14 cellular contexts compared by ENCODE assay signal in genomic region chr22:36317658-36318271, GRCh38.
A peak's percentile ranks its signal among the peaks of the same experiment; 100 is the strongest.
DNase-seq lines count a peak whose midpoint lies in the region; ATAC-seq, FAIRE-seq and TF ChIP-seq lines count a peak whose summit lies in the region.
"Had no signal": no experiment of that assay in that cellular context is flagged by ENCODE, and none has a peak within 500 bp of the region (broad histone marks: within the 10 kb centered on the region; RNA-seq: fewer than 3 reads in every experiment).

No MANE protein-coding gene starts in this region.

- H3K4me1 Mint-ChIP-seq in stimulated activated naive CD8-positive, alpha-beta T cell treated with anti-CD3 and anti-CD28 coated beads, Interleukin-15, Interleukin-2, amounts not matched to agents 100 ng/mL and 50 ng/mL, for 24 hours (ENCODE audit: low read depth), result peaks cover 3% of the 10 kb centered on the region
- peaks cover 0 to 17% (median 6%) of the 10 kb centered on the region in 4 donors for H3K4me1 Mint-ChIP-seq in naive thymus-derived CD8-positive, alpha-beta T cell

- no peaks in the 10 kb centered on the region for H3K27me3 Mint-ChIP-seq in stimulated activated naive CD8-positive, alpha-beta T cell treated with anti-CD3 and anti-CD28 coated beads, Interleukin-15, Interleukin-2, amounts not matched to agents 100 ng/mL and 50 ng/mL, for 24 hours
- no peaks in the 10 kb centered on the region for H3K27me3 Mint-ChIP-seq in naive thymus-derived CD8-positive, alpha-beta T cell
- H3K27me3 Mint-ChIP-seq: type B pancreatic cell had no signal

- ATAC-seq in stimulated activated naive CD8-positive, alpha-beta T cell treated with anti-CD3 and anti-CD28 coated beads, Interleukin-15, Interleukin-2, amounts not matched to agents 100 U/mL and 50 U/mL, for 24 hours, result no peak
- peak in 1 of 2 donors; percentile 31 for ATAC-seq in naive thymus-derived CD8-positive, alpha-beta T cell
- ATAC-seq in GM21447 (IDR thresholded peaks at IDR 0.05; ENCODE audit: unreplicated experiment), result no peak

- POLR2A ChIA-PET in naive thymus-derived CD8-positive, alpha-beta T cell (lab: Charles Lee), result interaction anchor here (0.7 to 1.4 kb wide), 6 partner anchors 10 to 165 kb away, joined by 3 to 6 read pairs (median 4); no protein-coding TSS in a partner anchor

- H3K27ac Mint-ChIP-seq in stimulated activated naive CD8-positive, alpha-beta T cell treated with anti-CD3 and anti-CD28 coated beads, Interleukin-15, Interleukin-2, amounts not matched to agents 100 ng/mL and 50 ng/mL, for 24 hours, result peak overlapping the region; percentile 45
- peak overlapping the region; percentile 35 to 88 (median 62) for H3K27ac Mint-ChIP-seq in naive thymus-derived CD8-positive, alpha-beta T cell
- H3K27ac Mint-ChIP-seq: type B pancreatic cell had no signal

- H3K36me3 ChIP-seq in bronchial epithelial cell (ENCODE audit: control insufficient read depth, insufficient read depth, low read length), result peaks cover 67% of the 10 kb centered on the region
- H3K36me3 ChIP-seq: ovary had no signal

- no peak for DNase-seq in stimulated activated naive CD8-positive, alpha-beta T cell treated with anti-CD3 and anti-CD28 coated beads, Interleukin-15, Interleukin-2, amounts not matched to agents 100 U/mL and 50 U/mL, for 24 hours
- peak; percentile 51 for DNase-seq in bronchial epithelial cell (ENCODE audit: low read depth)
- DNase-seq in naive thymus-derived CD8-positive, alpha-beta T cell, result no peak
- no peak for DNase-seq in NCI-H128 (lab: John Stamatoyannopoulos, UW; ENCODE audit: unreplicated experiment)
- DNase-seq in CD1c-positive myeloid dendritic cell (ENCODE audit: extremely low spot score), result no peak
- DNase-seq in D341Med (ENCODE audit: low spot score), result no peak
- DNase-seq: H7, NCI-H2227 treated with DMSO at 0.1 percent for 48 hours, ovary had no signal

- H3K4me3 ChIP-seq in bronchial epithelial cell (ENCODE audit: low read depth, low read length), result no peak overlapping the region
- H3K4me3 ChIP-seq: ovary had no signal

- FAIRE-seq in bronchial epithelial cell (lab: Jason Lieb, UNC), result peak; percentile 91
- FAIRE-seq: GM19239, RCC 7860 had no signal

- H3K4me3 Mint-ChIP-seq in stimulated activated naive CD8-positive, alpha-beta T cell treated with anti-CD3 and anti-CD28 coated beads, Interleukin-15, Interleukin-2, amounts not matched to agents 100 ng/mL and 50 ng/mL, for 24 hours, result no peak overlapping the region
- no peak overlapping the region for H3K4me3 Mint-ChIP-seq in naive thymus-derived CD8-positive, alpha-beta T cell
- H3K4me3 Mint-ChIP-seq: type B pancreatic cell had no signal

- H3K36me3 Mint-ChIP-seq in stimulated activated naive CD8-positive, alpha-beta T cell treated with anti-CD3 and anti-CD28 coated beads, Interleukin-15, Interleukin-2, amounts not matched to agents 100 ng/mL and 50 ng/mL, for 24 hours (ENCODE audit: low read depth), result peaks cover 65% of the 10 kb centered on the region
- H3K36me3 Mint-ChIP-seq in naive thymus-derived CD8-positive, alpha-beta T cell, result peaks cover 0 to 95% (median 23%) of the 10 kb centered on the region in 3 donors

- H3K27me3 ChIP-seq in bronchial epithelial cell (ENCODE audit: control insufficient read depth, insufficient read depth, low read length), result no peaks in the 10 kb centered on the region
- H3K27me3 ChIP-seq: ovary had no signal

- TF ChIP-seq CTCF in bronchial epithelial cell (IDR thresholded peaks at IDR 0.05; ENCODE audit: insufficient read depth, low read length, severe bottlenecking), result no peak

- no peaks in the 10 kb centered on the region for H3K9me3 Mint-ChIP-seq in stimulated activated naive CD8-positive, alpha-beta T cell treated with anti-CD3 and anti-CD28 coated beads, Interleukin-15, Interleukin-2, amounts not matched to agents 100 ng/mL and 50 ng/mL, for 24 hours
- H3K9me3 Mint-ChIP-seq in naive thymus-derived CD8-positive, alpha-beta T cell, result peaks cover 0 to 1% (median 0%) of the 10 kb centered on the region in 9 donors
- H3K9me3 Mint-ChIP-seq: type B pancreatic cell had no signal
